ENCODE assay signal across 8 cellular contexts in the genomic region with DNA sequence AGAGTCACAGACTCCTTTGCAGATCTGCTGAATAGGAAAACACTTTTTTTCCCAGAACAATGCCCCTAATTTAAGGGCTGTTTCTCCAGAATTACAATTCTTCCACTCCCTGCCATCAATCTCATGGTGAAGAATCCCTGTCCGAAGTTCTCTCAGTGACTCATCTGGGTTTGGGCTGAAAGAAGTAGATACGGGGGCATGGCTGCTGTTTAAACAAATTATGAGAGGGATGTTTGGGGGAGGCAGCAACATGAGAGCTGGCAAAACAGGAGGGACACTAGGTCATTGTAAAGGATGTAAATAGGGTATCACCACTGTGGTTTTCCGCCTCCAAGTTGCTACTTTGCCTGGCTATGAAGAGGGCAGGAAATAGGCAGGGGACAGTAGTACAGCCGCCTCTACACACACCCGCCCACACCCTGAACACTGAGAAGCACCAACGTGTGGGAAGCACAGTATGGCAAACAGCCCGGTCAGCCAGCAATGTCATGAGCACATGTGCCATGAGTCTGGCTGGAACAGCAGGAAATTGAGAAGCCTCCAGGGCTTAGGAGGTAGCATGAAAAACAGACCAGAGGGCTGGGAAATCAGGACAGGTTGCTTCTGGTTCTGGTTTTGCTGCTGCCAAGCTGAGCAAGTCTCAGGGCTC. TPM values are rescaled to one million over a fixed set of nuclear protein-coding genes. Genes with fewer than 3 reads are reported as not detected.
A peak's percentile ranks its signal among the peaks of the same experiment; 100 is the strongest.
DNase-seq lines count a peak whose midpoint lies in the region; ATAC-seq and TF ChIP-seq lines count a peak whose summit lies in the region.

No MANE protein-coding gene starts in this region.

- intact Hi-C loops in CD4-positive, alpha-beta memory T cell (cut with micrococcal nuclease) = no loop called here
- intact Hi-C loops in dorsolateral prefrontal cortex (cut with DNase I) = no loop called here

- no peaks in the 10 kb centered on the region for H3K27me3 Mint-ChIP-seq in CD4-positive, alpha-beta memory T cell
- no peaks in the 10 kb centered on the region for H3K27me3 Mint-ChIP-seq in natural killer cell treated with Interleukin-12 subunit alpha and Interleukin-12 subunit beta and Interleukin-15 and Interleukin-18, amount 100 ng/mL, for 72 hours

- H3K36me3 ChIP-seq in CD4-positive, alpha-beta memory T cell (ENCODE audit: insufficient read depth, low read length) = peaks cover 30% of the 10 kb centered on the region
- no peaks in the 10 kb centered on the region for H3K36me3 ChIP-seq in mesendoderm (ENCODE audit: control insufficient read depth, insufficient read depth, low read length)

- H3K9me3 ChIP-seq in CD4-positive, alpha-beta memory T cell (ENCODE audit: control insufficient read depth in 1 of 2, low read length in 2 of 2) = no peaks in the 10 kb centered on the region

- peak; percentile 94 to 96 for ATAC-seq in natural killer cell treated with Interleukin-12 subunit alpha and Interleukin-12 subunit beta and Interleukin-15 and Interleukin-18, amount 100 ng/mL, for 72 hours
- no peak for ATAC-seq in GM18519 (IDR thresholded peaks at IDR 0.05; ENCODE audit: low FRiP score, unreplicated experiment)
- no peak for ATAC-seq in GM21367 (IDR thresholded peaks at IDR 0.05; ENCODE audit: unreplicated experiment)

- in situ Hi-C loops in KBM-7 (cut with MboI; ENCODE audit: low pct_unique_long_range_greater_than_20kb, low sequenced_read_pairs) = no loop called here

- peaks cover 12% of the 10 kb centered on the region for H3K79me1 ChIP-seq in mesendoderm (ENCODE audit: low read length)

- H3K4me1 Mint-ChIP-seq in CD4-positive, alpha-beta memory T cell = peaks cover 10 to 22% (median 14%) of the 10 kb centered on the region in 4 donors
- H3K4me1 Mint-ChIP-seq in natural killer cell treated with Interleukin-12 subunit alpha and Interleukin-12 subunit beta and Interleukin-15 and Interleukin-18, amount 100 ng/mL, for 72 hours (ENCODE audit: low read depth in 2 of 2) = peaks cover 19 to 22% of the 10 kb centered on the region in 2 donors

- H4K5ac ChIP-seq in mesendoderm (ENCODE audit: low read length) = no peak overlapping the region

- no peak overlapping the region for H4K8ac ChIP-seq in mesendoderm (ENCODE audit: low read depth, low read length)

- TF ChIP-seq CTCF in dorsolateral prefrontal cortex (IDR thresholded peaks at IDR 0.05 in 54 of 56, conservative IDR thresholded peaks at IDR 0.05 in 2 of 56; ENCODE audit: low read depth in 1 of 56, partially characterized antibody in 56 of 56) = no peak

- H3K27ac ChIP-seq in CD4-positive, alpha-beta memory T cell (ENCODE audit: low read depth, low read length) = no peak overlapping the region
- peak overlapping the region in 22 of 59 donors; percentile 2 to 55 (median 25) for H3K27ac ChIP-seq in dorsolateral prefrontal cortex
- no peak overlapping the region for H3K27ac ChIP-seq in mesendoderm (ENCODE audit: low read depth, low read length)

- DNase-seq in CD4-positive, alpha-beta memory T cell = no peak
- DNase-seq in KBM-7 (peak; percentile 73), dorsolateral prefrontal cortex (peak; percentile 30 to 84 (median 72)), mesendoderm (no peak), T-helper 1 cell (no peak)
- peak; percentile 82 for DNase-seq in natural killer cell treated with Interleukin-12 subunit alpha and Interleukin-12 subunit beta and Interleukin-15 and Interleukin-18, amount 100 ng/mL, for 72 hours (ENCODE audit: low spot score)

- no peak overlapping the region for H3K4me2 ChIP-seq in mesendoderm (ENCODE audit: low read length)

- H2BK15ac ChIP-seq in mesendoderm (replicated peaks; ENCODE audit: low read depth) = no peak overlapping the region

- no peak overlapping the region for H3K56ac ChIP-seq in mesendoderm (ENCODE audit: low read length)

- H3K4me3 Mint-ChIP-seq in CD4-positive, alpha-beta memory T cell = peak overlapping the region in 5 of 8 donors; percentile 23 to 60 (median 52)
- H3K4me3 Mint-ChIP-seq in natural killer cell treated with Interleukin-12 subunit alpha and Interleukin-12 subunit beta and Interleukin-15 and Interleukin-18, amount 100 ng/mL, for 72 hours = peak overlapping the region; percentile 33

- no peak overlapping the region for H3K4me3 ChIP-seq in CD4-positive, alpha-beta memory T cell (ENCODE audit: low read length in 2 of 2)
- H3K4me3 ChIP-seq in dorsolateral prefrontal cortex (no peak overlapping the region), mesendoderm (ENCODE audit: low read length) (no peak overlapping the region)

- H3K79me2 ChIP-seq in mesendoderm (ENCODE audit: control insufficient read depth, insufficient read depth, low read length) = no peaks in the 10 kb centered on the region

- no peak overlapping the region for H3K9ac ChIP-seq in mesendoderm (ENCODE audit: low read length)

- no peaks in the 10 kb centered on the region for H3K27me3 ChIP-seq in CD4-positive, alpha-beta memory T cell (ENCODE audit: insufficient read depth, low read length)
- H3K27me3 ChIP-seq in dorsolateral prefrontal cortex (no peaks in the 10 kb centered on the region), mesendoderm (ENCODE audit: insufficient read depth, low read length, poor library complexity) (no peaks in the 10 kb centered on the region)

- WGBS in mesendoderm (ENCODE audit: extremely low coverage, insufficient coverage, low lambda C conversion rate) = no CpG with 5 or more reads among the region's 7 CpGs

- H3K36me3 Mint-ChIP-seq in CD4-positive, alpha-beta memory T cell = peaks cover 29 to 45% of the 10 kb centered on the region in 2 donors
- no peaks in the 10 kb centered on the region for H3K36me3 Mint-ChIP-seq in natural killer cell treated with Interleukin-12 subunit alpha and Interleukin-12 subunit beta and Interleukin-15 and Interleukin-18, amount 100 ng/mL, for 72 hours

- no peak overlapping the region for H3K23ac ChIP-seq in mesendoderm (ENCODE audit: low read length)

- H3K9me3 Mint-ChIP-seq in CD4-positive, alpha-beta memory T cell = no peaks in the 10 kb centered on the region
- no peaks in the 10 kb centered on the region for H3K9me3 Mint-ChIP-seq in natural killer cell treated with Interleukin-12 subunit alpha and Interleukin-12 subunit beta and Interleukin-15 and Interleukin-18, amount 100 ng/mL, for 72 hours

- CTCF ChIA-PET in CD4-positive, alpha-beta memory T cell (lab: Charles Lee; ENCODE audit: partially characterized antibody) = no interaction called here

- H2AK5ac ChIP-seq in mesendoderm (ENCODE audit: low read length) = no peak overlapping the region

- no peak overlapping the region for H2BK5ac ChIP-seq in mesendoderm (ENCODE audit: low read length)

- peaks cover 32% of the 10 kb centered on the region for H3K4me1 ChIP-seq in CD4-positive, alpha-beta memory T cell (ENCODE audit: insufficient read depth, low read length)
- H3K4me1 ChIP-seq in mesendoderm (ENCODE audit: control insufficient read depth, low read depth, low read length) = no peaks in the 10 kb centered on the region

- no peak overlapping the region for H3K4ac ChIP-seq in mesendoderm (ENCODE audit: low read depth, low read length)

- POLR2A ChIA-PET in CD4-positive, alpha-beta memory T cell (lab: Charles Lee; ENCODE audit: partially characterized antibody) = interaction anchor here (1.6 kb wide), 1 partner anchor 17 kb away, joined by 4 read pairs; a partner anchor contains a TSS

- H3K27ac Mint-ChIP-seq in CD4-positive, alpha-beta memory T cell = peak overlapping the region in 5 of 7 donors; percentile 36 to 71 (median 65)
- peak overlapping the region; percentile 14 to 50 for H3K27ac Mint-ChIP-seq in natural killer cell treated with Interleukin-12 subunit alpha and Interleukin-12 subunit beta and Interleukin-15 and Interleukin-18, amount 100 ng/mL, for 72 hours

- H2BK120ac ChIP-seq in mesendoderm (ENCODE audit: low read depth, low read length) = no peak overlapping the region

- H3K18ac ChIP-seq in mesendoderm (ENCODE audit: low read length) = no peak overlapping the region

RNA-seq across cellular contexts. Expression of a gene that starts 17.2 kb away (rescaled TPM):
- total RNA-seq in CD4-positive, alpha-beta memory T cell = 10 to 100 TPM; 84.4 to 84.6 TPM
- polyA plus RNA-seq in CD4-positive, alpha-beta memory T cell = 100 to 1,000 TPM in 1 of 2 donors, 10 to 100 TPM in 1; 69.9 to 102 TPM
- 100 to 1,000 TPM in 9 of 120 experiments, 10 to 100 TPM in 111; 59.4 to 109 (median 80.2) TPM for total RNA-seq in dorsolateral prefrontal cortex
- 10 to 100 TPM; 90.3 to 91.7 TPM for total RNA-seq in natural killer cell treated with Interleukin-12 subunit alpha and Interleukin-12 subunit beta and Interleukin-15 and Interleukin-18, amount 100 ng/mL, for 72 hours
- polyA plus RNA-seq in mesendoderm (2013, experiment 1 of 2) = 33.3 TPM
- polyA plus RNA-seq in mesendoderm (2013, experiment 2 of 2) = 32.7 TPM

RNA-seq across cellular contexts. Expression of a gene that starts 38.7 kb away (rescaled TPM):
- total RNA-seq in CD4-positive, alpha-beta memory T cell = 1 to 10 TPM; 2.6 to 4.9 TPM
- polyA plus RNA-seq in CD4-positive, alpha-beta memory T cell = not detected
- total RNA-seq in dorsolateral prefrontal cortex = 10 to 100 TPM; 10.7 to 30.0 (median 20.1) TPM
- under 1 TPM; 0.92 to 1.00 TPM for total RNA-seq in natural killer cell treated with Interleukin-12 subunit alpha and Interleukin-12 subunit beta and Interleukin-15 and Interleukin-18, amount 100 ng/mL, for 72 hours
- polyA plus RNA-seq in mesendoderm (2013, experiment 1 of 2) = 0.03 TPM
- polyA plus RNA-seq in mesendoderm (2013, experiment 2 of 2) = 0.01 TPM

RNA-seq across cellular contexts. Expression of a gene that starts 39.4 kb away (rescaled TPM):
- not detected for total RNA-seq in CD4-positive, alpha-beta memory T cell
- polyA plus RNA-seq in CD4-positive, alpha-beta memory T cell = not detected
- total RNA-seq in dorsolateral prefrontal cortex = not detected
- not detected for total RNA-seq in natural killer cell treated with Interleukin-12 subunit alpha and Interleukin-12 subunit beta and Interleukin-15 and Interleukin-18, amount 100 ng/mL, for 72 hours
- not detected for polyA plus RNA-seq in mesendoderm (2013, experiment 1 of 2)
- not detected for polyA plus RNA-seq in mesendoderm (2013, experiment 2 of 2)

Comparison
In these comparisons a context has a peak if more than half of its experiments do, and no peak if none do; other contexts are left out.
1. DNase-seq: peak in KBM-7 (single experiment), dorsolateral prefrontal cortex (10 of 10) and natural killer cell treated with Interleukin-12 subunit alpha and Interleukin-12 subunit beta and Interleukin-15 and Interleukin-18, amount 100 ng/mL, for 72 hours (single experiment); none in CD4-positive, alpha-beta memory T cell (0 of 5), mesendoderm (single experiment) and T-helper 1 cell (0 of 5).
2. ATAC-seq: peak in natural killer cell treated with Interleukin-12 subunit alpha and Interleukin-12 subunit beta and Interleukin-15 and Interleukin-18, amount 100 ng/mL, for 72 hours (2 of 2); none in GM18519 (single experiment) and GM21367 (single experiment).